In genomic region chr3:68972358-68972979, GRCh38 we compare ENCODE assay signal across 8 cellular contexts. TPM values are rescaled to one million over a fixed set of nuclear protein-coding genes. Genes with fewer than 3 reads are reported as not detected.
DNase-seq lines count a peak whose midpoint lies in the region; TF ChIP-seq lines count a peak whose summit lies in the region.

No MANE protein-coding gene starts in this region.

- no peaks in the 10 kb centered on the region; the same call in 1 of the 2 replicates for H3K27me3 ChIP-seq in HAP-1 (ENCODE audit: low read depth)
- no peaks in the 10 kb centered on the region for H3K27me3 ChIP-seq in WERI-Rb-1 (ENCODE audit: insufficient read depth, low read depth, severe bottlenecking)
- peaks cover 8% of the 10 kb centered on the region for H3K27me3 ChIP-seq in endodermal cell (ENCODE audit: control insufficient read depth, insufficient read depth, low read length, poor library complexity, severe bottlenecking)
- H3K27me3 ChIP-seq in tibial nerve: no peaks in the 10 kb centered on the region

- no peak overlapping the region for H3K4me3 Mint-ChIP-seq in endodermal cell

- peaks cover 15% of the 10 kb centered on the region for H3K36me3 Mint-ChIP-seq in endodermal cell (ENCODE audit: low read depth)

- peak; percentile 93 for TF ChIP-seq CTCF in WERI-Rb-1 (IDR thresholded peaks at IDR 0.05; ENCODE audit: low read depth, low read length)
- TF ChIP-seq CTCF in endodermal cell (conservative IDR thresholded peaks at IDR 0.05): peak; percentile 95
- TF ChIP-seq CTCF in tibial nerve (IDR thresholded peaks at IDR 0.05): peak in 4 of 5 experiments; percentile 19 to 41 (median 34)

- no peak overlapping the region for H3K27ac ChIP-seq in WERI-Rb-1
- H3K27ac ChIP-seq in endodermal cell (ENCODE audit: low read depth, low read length): no peak overlapping the region
- H3K27ac ChIP-seq in tibial nerve: no peak overlapping the region

- no peak for TF ChIP-seq EP300 in tibial nerve (IDR thresholded peaks at IDR 0.05)

- DNase-seq in NCI-H2081 (lab: John Stamatoyannopoulos, UW) (peak; percentile 57 to 60), NCI-H2081 treated with DMSO at 0.1 percent for 48 hours (lab: John Stamatoyannopoulos, UW) (no peak), HAP-1 (ENCODE audit: low spot score in 2 of 2) (peak; percentile 80 to 86), NCI-H1105 (lab: John Stamatoyannopoulos, UW) (peak; percentile 42), WERI-Rb-1 (peak; percentile 82), endodermal cell (peak; percentile 95), mucosa of gallbladder (ENCODE audit: low spot score) (peak; percentile 35), tibial nerve (ENCODE audit: low spot score in 2 of 2) (peak in 1 of 2 donors; percentile 8)

- no peaks in the 10 kb centered on the region for H3K9me3 Mint-ChIP-seq in endodermal cell

- H3K36me3 ChIP-seq in HAP-1 (replicated peaks) (peaks cover 5% of the 10 kb centered on the region), WERI-Rb-1 (peaks cover 12% of the 10 kb centered on the region), endodermal cell (ENCODE audit: control insufficient read depth, insufficient read depth, low read length) (peaks cover 28% of the 10 kb centered on the region), tibial nerve (peaks cover 0 to 21% (median 0%) of the 10 kb centered on the region in 3 donors)

- no peaks in the 10 kb centered on the region for H3K27me3 Mint-ChIP-seq in endodermal cell (ENCODE audit: insufficient read depth)

- in situ Hi-C loops in HAP-1 (cut with MboI; ENCODE audit: low sequenced_read_pairs): loop anchor here (5.0 kb wide), 1 partner anchor 80 kb away; no protein-coding TSS in a partner anchor

- H3K9me3 ChIP-seq in HAP-1: no peaks in the 10 kb centered on the region
- H3K9me3 ChIP-seq in WERI-Rb-1 (ENCODE audit: severe bottlenecking): no peaks in the 10 kb centered on the region
- H3K9me3 ChIP-seq in endodermal cell (ENCODE audit: control insufficient read depth, low read length): no peaks in the 10 kb centered on the region
- H3K9me3 ChIP-seq in tibial nerve: no peaks in the 10 kb centered on the region

- H3K9ac ChIP-seq in endodermal cell (ENCODE audit: extremely low read depth, low read length, poor library complexity, severe bottlenecking): no peak overlapping the region

- H3K4me1 ChIP-seq in HAP-1: peaks cover 7% of the 10 kb centered on the region
- H3K4me1 ChIP-seq in endodermal cell (ENCODE audit: control insufficient read depth, insufficient read depth, low read length): no peaks in the 10 kb centered on the region
- no peaks in the 10 kb centered on the region for H3K4me1 ChIP-seq in tibial nerve

- H3K4me3 ChIP-seq in HAP-1 (no peak overlapping the region), WERI-Rb-1 (ENCODE audit: low read depth, low read length) (no peak overlapping the region), endodermal cell (ENCODE audit: low read length) (no peak overlapping the region), tibial nerve (no peak overlapping the region)

- WGBS in endodermal cell (ENCODE audit: insufficient coverage in 1 of 2, insufficient read length in 1 of 2), 2 experiments: 32 to 35% methylated on average over 8 to 11 of the region's 11 CpGs
- 35 to 37% methylated on average over 11 of the region's 11 CpGs for WGBS in tibial nerve, 2 donors

- no peaks in the 10 kb centered on the region for H3K4me1 Mint-ChIP-seq in endodermal cell

- no peak overlapping the region for H3K27ac Mint-ChIP-seq in endodermal cell

- no peak for TF ChIP-seq POLR2A in tibial nerve (IDR thresholded peaks at IDR 0.05)

RNA-seq across cellular contexts. Expression of gene TAFA4, which starts 40.1 kb away (rescaled TPM):
- under 1 TPM; 0.42 to 0.73 TPM for total RNA-seq in endodermal cell
- polyA plus RNA-seq in endodermal cell (2013, experiment 1 of 2): 2.5 TPM
- polyA plus RNA-seq in endodermal cell (2013, experiment 2 of 2): 1.9 TPM
- 0.81 TPM for total RNA-seq in mucosa of gallbladder
- not detected for total RNA-seq in tibial nerve

RNA-seq across cellular contexts. Expression of gene EOGT, which starts 41.0 kb away (rescaled TPM):
- total RNA-seq in endodermal cell: 10 to 100 TPM; 22.2 to 42.8 TPM
- 15.0 TPM for polyA plus RNA-seq in endodermal cell (2013, experiment 1 of 2)
- polyA plus RNA-seq in endodermal cell (2013, experiment 2 of 2): 12.6 TPM
- 45.2 TPM for total RNA-seq in mucosa of gallbladder
- 10 to 100 TPM; 27.2 to 55.9 (median 37.1) TPM for total RNA-seq in tibial nerve

Comparison
In these comparisons a context has a peak if more than half of its experiments do, and no peak if none do; other contexts are left out.
1. CTCF ChIP-seq: peak in every context shown above with its lines; median percentile 95 in endodermal cell; 93 in WERI-Rb-1; 34 in tibial nerve.